8 cellular contexts compared by ENCODE assay signal in genomic region chr13:99214232-99214631, GRCh38. TPM values are rescaled to one million over a fixed set of nuclear protein-coding genes. Genes with fewer than 3 reads are reported as not detected.
DNase-seq lines count a peak whose midpoint lies in the region; ATAC-seq and TF ChIP-seq lines count a peak whose summit lies in the region.

No MANE protein-coding gene starts in this region.

- H3K9me3 Mint-ChIP-seq in activated naive CD8-positive, alpha-beta T cell treated with anti-CD3 and anti-CD28 coated beads for 36 hours = no peaks in the 10 kb centered on the region

- H3K27ac Mint-ChIP-seq in activated naive CD8-positive, alpha-beta T cell treated with anti-CD3 and anti-CD28 coated beads for 36 hours = peak overlapping the region; percentile 93

- peak overlapping the region in 2 of 59 donors; percentile 1 to 53 for H3K27ac ChIP-seq in dorsolateral prefrontal cortex

- H3K4me1 Mint-ChIP-seq in activated naive CD8-positive, alpha-beta T cell treated with anti-CD3 and anti-CD28 coated beads for 36 hours = peaks cover 78% of the 10 kb centered on the region

- intact Hi-C loops in dorsolateral prefrontal cortex (cut with DNase I) (no loop called here), Right ventricle myocardium superior (cut with DNase I) (no loop called here)

- H3K4me3 ChIP-seq in dorsolateral prefrontal cortex = no peak overlapping the region

- no peaks in the 10 kb centered on the region for H3K27me3 Mint-ChIP-seq in activated naive CD8-positive, alpha-beta T cell treated with anti-CD3 and anti-CD28 coated beads for 36 hours

- ATAC-seq in HG03175 (IDR thresholded peaks at IDR 0.05; ENCODE audit: unreplicated experiment) (peak; percentile 50), Right ventricle myocardium superior (ENCODE audit: poor library complexity) (no peak)

- TF ChIP-seq CTCF in GM20000 (IDR thresholded peaks at IDR 0.05; ENCODE audit: extremely low read depth, missing control alignments) = no peak
- no peak for TF ChIP-seq CTCF in dorsolateral prefrontal cortex (IDR thresholded peaks at IDR 0.05 in 54 of 56, conservative IDR thresholded peaks at IDR 0.05 in 2 of 56; ENCODE audit: low read depth in 1 of 56, partially characterized antibody in 56 of 56)

- H3K4me3 Mint-ChIP-seq in activated naive CD8-positive, alpha-beta T cell treated with anti-CD3 and anti-CD28 coated beads for 36 hours = peak overlapping the region; percentile 80

- peaks cover 44% of the 10 kb centered on the region for H3K36me3 Mint-ChIP-seq in activated naive CD8-positive, alpha-beta T cell treated with anti-CD3 and anti-CD28 coated beads for 36 hours

- DNase-seq in GM20000 (ENCODE audit: low spot score) (peak; percentile 46), MV-4-11 (lab: John Stamatoyannopoulos, UW) (no peak), dorsolateral prefrontal cortex (no peak), RPMI8226 (no peak), Right ventricle myocardium superior (no peak)
- peak; percentile 67 for DNase-seq in activated naive CD8-positive, alpha-beta T cell treated with anti-CD3 and anti-CD28 coated beads for 36 hours
- peak; percentile 49 to 51 for DNase-seq in stimulated activated CD8-positive, alpha-beta memory T cell treated with anti-CD3 and anti-CD28 coated beads, Interleukin-7, amount 100 ng/mL, for 4 hours (ENCODE audit: low read depth in 2 of 2)

- H3K27me3 ChIP-seq in dorsolateral prefrontal cortex = no peaks in the 10 kb centered on the region

RNA-seq across cellular contexts. Expression of gene UBAC2, which starts 13.6 kb away (rescaled TPM):
- total RNA-seq in activated naive CD8-positive, alpha-beta T cell treated with anti-CD3 and anti-CD28 coated beads for 36 hours = 10 to 100 TPM; 56.0 to 59.0 TPM
- total RNA-seq in dorsolateral prefrontal cortex = 10 to 100 TPM; 29.3 to 62.3 (median 43.6) TPM
- total RNA-seq in Right ventricle myocardium superior = 35.4 TPM

RNA-seq across cellular contexts. Expression of gene GPR18, which starts 43.9 kb away (rescaled TPM):
- total RNA-seq in activated naive CD8-positive, alpha-beta T cell treated with anti-CD3 and anti-CD28 coated beads for 36 hours = 10 to 100 TPM; 16.9 to 17.6 TPM
- not detected for total RNA-seq in dorsolateral prefrontal cortex
- not detected for total RNA-seq in Right ventricle myocardium superior

Comparison
In these comparisons a context has a peak if more than half of its experiments do, and no peak if none do; other contexts are left out.
1. DNase-seq: peak in GM20000 (single experiment), activated naive CD8-positive, alpha-beta T cell treated with anti-CD3 and anti-CD28 coated beads for 36 hours (single experiment) and stimulated activated CD8-positive, alpha-beta memory T cell treated with anti-CD3 and anti-CD28 coated beads, Interleukin-7, amount 100 ng/mL, for 4 hours (2 of 2); none in MV-4-11 (single experiment), dorsolateral prefrontal cortex (0 of 10), RPMI8226 (single experiment) and Right ventricle myocardium superior (single experiment).
2. RNA of gene GPR18, which starts 43.9 kb away (total RNA-seq): 16.9 to 17.6 TPM in activated naive CD8-positive, alpha-beta T cell treated with anti-CD3 and anti-CD28 coated beads for 36 hours; not detected in dorsolateral prefrontal cortex and not detected in Right ventricle myocardium superior (single experiment); every median in the first group is over 10 times any median in the second.